17 cellular contexts compared by ENCODE assay signal in genomic region chr15:53880353-53880752, GRCh38.
"Had no signal": no experiment of that assay in that cellular context is flagged by ENCODE, and none has a peak within 500 bp of the region (broad histone marks: within the 10 kb centered on the region; RNA-seq: fewer than 3 reads in every experiment).

No MANE protein-coding gene starts in this region.

- ATAC-seq: activated CD4-positive, CD25-positive, alpha-beta regulatory T cell treated with anti-CD3 and anti-CD28 coated beads, Interleukin-2, amount 50 U/mL, for 24 hours; activated CD8-positive, alpha-beta T cell treated with anti-CD3 and anti-CD28 coated beads, Interleukin-2, amount 10 ng/mL, durations not matched to agents 7 days and 5 days; foreskin keratinocyte; left lobe of liver; sciatic nerve; stimulated activated effector memory CD8-positive, alpha-beta T cell treated with anti-CD3 and anti-CD28 coated beads, Interleukin-12 subunit alpha, Interleukin-12 subunit beta, amount 100 ng/mL, for 72 hours; upper lobe of right lung had no signal

- H3K27me3 Mint-ChIP-seq: activated CD4-positive, alpha-beta T cell treated with anti-CD3 and anti-CD28 coated beads, Interleukin-2, amount 10 ng/mL, durations not matched to agents 7 days and 5 days had no signal

- H3K36me3 Mint-ChIP-seq: activated naive CD8-positive, alpha-beta T cell treated with anti-CD3 and anti-CD28 coated beads, Interleukin-2, amount 10 ng/mL, durations not matched to agents 7 days and 5 days; brain; stimulated activated effector memory CD8-positive, alpha-beta T cell treated with anti-CD3 and anti-CD28 coated beads, Interleukin-12 subunit alpha, Interleukin-12 subunit beta, amount 100 ng/mL, for 72 hours had no signal

- H3K27ac Mint-ChIP-seq: activated CD4-positive, alpha-beta T cell treated with anti-CD3 and anti-CD28 coated beads, Interleukin-2, amount 10 ng/mL, durations not matched to agents 7 days and 5 days; activated CD8-positive, alpha-beta T cell treated with anti-CD3 and anti-CD28 coated beads, Interleukin-2, amount 10 ng/mL, durations not matched to agents 7 days and 5 days; activated naive CD8-positive, alpha-beta T cell treated with anti-CD3 and anti-CD28 coated beads, Interleukin-2, amount 10 ng/mL, durations not matched to agents 7 days and 5 days; activated T-cell treated with anti-CD3 and anti-CD28 coated beads, Interleukin-2, amount 50 U/mL, for 24 hours; activated T-helper 2 cell treated with anti-CD3 and anti-CD28 coated beads, Interferon-gamma antibody, Interleukin-2, Interleukin-4, amounts not matched to agents 10 μg/mL and 5 μg/mL and 100 μg/mL, durations not matched to agents 14 hours and 24 hours and 36 hours; stimulated activated effector memory CD8-positive, alpha-beta T cell treated with anti-CD3 and anti-CD28 coated beads, Interleukin-12 subunit alpha, Interleukin-12 subunit beta, amount 100 ng/mL, for 72 hours had no signal

- H3K9me3 Mint-ChIP-seq: activated CD4-positive, alpha-beta T cell treated with anti-CD3 and anti-CD28 coated beads, Interleukin-2, amount 10 ng/mL, durations not matched to agents 7 days and 5 days; activated naive CD8-positive, alpha-beta T cell treated with anti-CD3 and anti-CD28 coated beads, Interleukin-2, amount 10 ng/mL, durations not matched to agents 7 days and 5 days; activated T-cell treated with anti-CD3 and anti-CD28 coated beads, Interleukin-2, amount 50 U/mL, for 24 hours; activated T-helper 2 cell treated with anti-CD3 and anti-CD28 coated beads, Interferon-gamma antibody, Interleukin-2, Interleukin-4, amounts not matched to agents 10 μg/mL and 5 μg/mL and 100 μg/mL, durations not matched to agents 14 hours and 24 hours and 36 hours; brain; stimulated activated effector memory CD8-positive, alpha-beta T cell treated with anti-CD3 and anti-CD28 coated beads, Interleukin-12 subunit alpha, Interleukin-12 subunit beta, amount 100 ng/mL, for 72 hours had no signal

- H3K4me1 Mint-ChIP-seq: activated CD4-positive, alpha-beta T cell treated with anti-CD3 and anti-CD28 coated beads, Interleukin-2, amount 10 ng/mL, durations not matched to agents 7 days and 5 days; activated naive CD8-positive, alpha-beta T cell treated with anti-CD3 and anti-CD28 coated beads, Interleukin-2, amount 10 ng/mL, durations not matched to agents 7 days and 5 days; stimulated activated effector memory CD8-positive, alpha-beta T cell treated with anti-CD3 and anti-CD28 coated beads, Interleukin-12 subunit alpha, Interleukin-12 subunit beta, amount 100 ng/mL, for 72 hours had no signal

- DNase-seq: activated CD4-positive, alpha-beta T cell treated with anti-CD3 and anti-CD28 coated beads, Interleukin-2, amount 10 ng/mL, durations not matched to agents 7 days and 5 days; activated CD8-positive, alpha-beta T cell treated with anti-CD3 and anti-CD28 coated beads, Interleukin-2, amount 10 ng/mL, durations not matched to agents 7 days and 5 days; activated naive CD4-positive, alpha-beta T cell treated with Interleukin-2 at 50 U/mL for 16 hours; activated naive CD8-positive, alpha-beta T cell treated with anti-CD3 and anti-CD28 coated beads, Interleukin-2, amount 10 ng/mL, durations not matched to agents 7 days and 5 days; activated T-cell treated with anti-CD3 and anti-CD28 coated beads, Interleukin-2, amount 50 U/mL, for 24 hours; caudate nucleus; foreskin keratinocyte; stimulated activated CD4-positive, alpha-beta T cell treated with anti-CD3 and anti-CD28 coated beads, Interleukin-4, amount 100 ng/mL, for 24 hours; T1000; testis; upper lobe of right lung had no signal

- H3K4me3 Mint-ChIP-seq: activated CD4-positive, alpha-beta T cell treated with anti-CD3 and anti-CD28 coated beads, Interleukin-2, amount 10 ng/mL, durations not matched to agents 7 days and 5 days; activated CD8-positive, alpha-beta T cell treated with anti-CD3 and anti-CD28 coated beads, Interleukin-2, amount 10 ng/mL, durations not matched to agents 7 days and 5 days; activated naive CD8-positive, alpha-beta T cell treated with anti-CD3 and anti-CD28 coated beads, Interleukin-2, amount 10 ng/mL, durations not matched to agents 7 days and 5 days; activated T-cell treated with anti-CD3 and anti-CD28 coated beads, Interleukin-2, amount 50 U/mL, for 24 hours; brain; stimulated activated effector memory CD8-positive, alpha-beta T cell treated with anti-CD3 and anti-CD28 coated beads, Interleukin-12 subunit alpha, Interleukin-12 subunit beta, amount 100 ng/mL, for 72 hours had no signal
